Comparison of ENCODE assay signal across 12 cellular contexts in the genomic region with DNA sequence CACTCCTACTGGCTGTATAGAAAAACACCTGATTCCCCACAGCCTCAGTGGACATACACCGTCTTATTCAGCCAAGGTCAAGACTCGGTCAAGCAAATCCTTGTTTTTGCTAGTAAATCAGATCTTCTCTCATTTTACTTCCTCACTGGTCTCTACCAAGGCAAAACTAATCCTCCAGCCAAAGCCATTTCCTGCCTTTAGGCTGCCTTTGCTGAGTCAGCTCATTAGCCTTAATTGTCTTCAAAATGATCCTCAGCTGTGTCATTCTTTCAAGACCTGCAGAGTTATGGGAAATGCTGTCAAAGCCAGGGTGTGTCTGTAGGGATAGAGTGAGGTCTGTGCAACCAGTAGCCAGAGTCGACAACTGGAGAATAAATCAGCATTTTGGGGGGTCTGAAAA.
DNase-seq lines count a peak whose midpoint lies in the region; ATAC-seq and TF ChIP-seq lines count a peak whose summit lies in the region.
"Had no signal": no experiment of that assay in that cellular context is flagged by ENCODE, and none has a peak within 500 bp of the region (broad histone marks: within the 10 kb centered on the region; RNA-seq: fewer than 3 reads in every experiment).

No MANE protein-coding gene starts in this region.

- H3K36me3 ChIP-seq in breast epithelium (no peaks in the 10 kb centered on the region), ascending aorta (no peaks in the 10 kb centered on the region)
- H3K36me3 ChIP-seq: upper lobe of left lung had no signal

- no peak for ATAC-seq in T-helper 17 cell

- H3K9me3 Mint-ChIP-seq in MCF 10A (ENCODE audit: unreplicated experiment) (no peaks in the 10 kb centered on the region), glutamatergic neuron (ENCODE audit: unreplicated experiment) (peaks cover 2% of the 10 kb centered on the region)

- H3K4me3 Mint-ChIP-seq in MCF 10A (ENCODE audit: unreplicated experiment) (no peak overlapping the region), T-helper 17 cell (no peak overlapping the region), glutamatergic neuron (ENCODE audit: unreplicated experiment) (no peak overlapping the region)

- POLR2A ChIA-PET in MCF 10A (lab: Yijun Ruan, JAX) (interaction anchor here (0.7 to 1.2 kb wide), 2 partner anchors 22 to 26 kb away, joined by 3 to 4 read pairs; no protein-coding TSS in a partner anchor), GM10248 (lab: Yijun Ruan, JAX) (no interaction called here)

- CTCF ChIA-PET in MCF 10A (lab: Yijun Ruan, JAX) = interaction anchor here (0.6 to 2.1 kb wide), 3 partner anchors 55 to 82 kb away, joined by 3 to 10 read pairs (median 4); no protein-coding TSS in a partner anchor
- CTCF ChIA-PET in GM10248 (lab: Yijun Ruan, JAX) = interaction anchor here (1.9 kb wide), 1 partner anchor 10 kb away, joined by 5 read pairs; no protein-coding TSS in a partner anchor

- intact Hi-C loops in MCF 10A (cut with micrococcal nuclease) = no loop called here
- intact Hi-C loops in breast epithelium (cut with DNase I; ENCODE audit: low total_unique reads) = no loop called here
- intact Hi-C loops in ascending aorta (cut with DNase I) = no loop called here

- TF ChIP-seq CTCF in MCF 10A (IDR thresholded peaks at IDR 0.05; ENCODE audit: unreplicated experiment) (no peak), breast epithelium (IDR thresholded peaks at IDR 0.05) (no peak), glutamatergic neuron (IDR thresholded peaks at IDR 0.05; ENCODE audit: partially characterized antibody, unreplicated experiment) (no peak), GM10248 (IDR thresholded peaks at IDR 0.05; ENCODE audit: control extremely low read depth, extremely low read depth, low read depth, missing control alignments) (no peak), ascending aorta (IDR thresholded peaks at IDR 0.05) (no peak)

- H3K4me1 Mint-ChIP-seq in MCF 10A (ENCODE audit: insufficient read depth, unreplicated experiment) = no peaks in the 10 kb centered on the region
- peaks cover 6% of the 10 kb centered on the region for H3K4me1 Mint-ChIP-seq in T-helper 17 cell
- H3K4me1 Mint-ChIP-seq in glutamatergic neuron (ENCODE audit: low read depth, unreplicated experiment) = peaks cover 5% of the 10 kb centered on the region

- BruUV-seq in MCF 10A (replicated peaks; lab: Mats Ljungman, UMichigan) = no TSS peak

- H3K4me3 ChIP-seq in breast epithelium (no peak overlapping the region), ascending aorta (no peak overlapping the region)
- H3K4me3 ChIP-seq: upper lobe of left lung had no signal

- H3K36me3 Mint-ChIP-seq in MCF 10A (ENCODE audit: insufficient read depth, unreplicated experiment) (no peaks in the 10 kb centered on the region), T-helper 17 cell (ENCODE audit: low read depth) (no peaks in the 10 kb centered on the region), glutamatergic neuron (ENCODE audit: unreplicated experiment) (peaks cover 3% of the 10 kb centered on the region)

- H3K9me3 ChIP-seq in breast epithelium (peaks cover 0 to 7% of the 10 kb centered on the region in 2 donors), T-helper 17 cell (ENCODE audit: control insufficient read depth, low read length, poor library complexity, severe bottlenecking) (no peaks in the 10 kb centered on the region), ascending aorta (no peaks in the 10 kb centered on the region)
- H3K9me3 ChIP-seq: upper lobe of left lung had no signal

- H3K27me3 ChIP-seq in breast epithelium = no peaks in the 10 kb centered on the region
- no peaks in the 10 kb centered on the region for H3K27me3 ChIP-seq in ascending aorta
- H3K27me3 ChIP-seq: upper lobe of left lung had no signal

- DNase-seq in MCF 10A (ENCODE audit: unreplicated experiment) (peak; percentile 38), breast epithelium (ENCODE audit: low spot score in 2 of 2) (no peak), T-helper 17 cell (no peak), glutamatergic neuron (no peak), GM10248 (ENCODE audit: extremely low spot score) (no peak), substantia nigra (lab: John Stamatoyannopoulos, UW) (no peak), NCI-H345 treated with DMSO at 0.1 percent for 48 hours (lab: John Stamatoyannopoulos, UW; ENCODE audit: unreplicated experiment) (no peak), ascending aorta (ENCODE audit: low spot score in 2 of 2) (no peak)
- DNase-seq: GDM1, NCI-H446 treated with DMSO at 0.1 percent for 48 hours, T-helper 2 cell, upper lobe of left lung had no signal

- H3K4me1 ChIP-seq in breast epithelium (no peaks in the 10 kb centered on the region), ascending aorta (no peaks in the 10 kb centered on the region)
- H3K4me1 ChIP-seq: upper lobe of left lung had no signal

- H3K27ac Mint-ChIP-seq in MCF 10A (ENCODE audit: low read depth, unreplicated experiment) = no peak overlapping the region
- H3K27ac Mint-ChIP-seq in T-helper 17 cell = peak overlapping the region; percentile 54
- H3K27ac Mint-ChIP-seq in glutamatergic neuron (ENCODE audit: unreplicated experiment) = peak overlapping the region; percentile 14

- H3K27me3 Mint-ChIP-seq in MCF 10A (ENCODE audit: insufficient read depth, unreplicated experiment) (no peaks in the 10 kb centered on the region), T-helper 17 cell (no peaks in the 10 kb centered on the region), glutamatergic neuron (ENCODE audit: unreplicated experiment) (peaks cover 5% of the 10 kb centered on the region)

- H3K27ac ChIP-seq in breast epithelium (no peak overlapping the region), substantia nigra (ENCODE audit: low read depth, low read length, poor library complexity, severe bottlenecking) (no peak overlapping the region), ascending aorta (no peak overlapping the region)
- H3K27ac ChIP-seq: upper lobe of left lung had no signal

- no peak for TF ChIP-seq POLR2A in breast epithelium (IDR thresholded peaks at IDR 0.05)
